Comparison of ENCODE assay signal across 8 cellular contexts in the genomic region with DNA sequence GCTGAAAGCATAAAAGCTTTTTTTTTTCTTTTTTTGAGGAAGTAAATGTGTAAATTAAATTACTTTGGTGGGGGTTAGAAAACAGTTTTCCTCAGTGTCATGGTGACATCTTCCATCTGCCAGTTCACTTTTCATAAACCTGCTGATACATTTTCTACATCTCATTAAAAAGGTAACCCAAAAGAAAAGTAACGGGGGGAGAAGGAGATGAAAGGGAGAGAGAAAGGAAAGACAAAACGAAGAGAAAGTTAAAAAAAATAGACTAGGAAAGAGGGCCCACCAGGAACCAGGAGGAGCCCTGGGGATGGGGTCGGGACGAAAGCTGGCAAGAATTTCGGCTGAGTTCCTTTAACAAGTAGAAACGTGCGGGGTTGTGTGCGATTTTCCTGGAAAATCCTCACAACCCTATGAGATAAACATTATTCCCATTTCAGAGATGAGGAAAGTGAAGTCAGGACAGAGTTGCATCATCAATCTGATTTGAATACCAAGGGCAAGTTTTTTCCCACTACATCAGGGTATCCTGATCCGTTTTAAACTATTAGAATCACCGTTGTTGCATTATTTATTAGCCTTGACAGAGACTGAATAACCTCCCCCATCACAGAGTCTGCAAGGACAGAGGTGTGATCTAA. TPM values are rescaled to one million over a fixed set of nuclear protein-coding genes. Genes with fewer than 3 reads are reported as not detected.
DNase-seq lines count a peak whose midpoint lies in the region; ATAC-seq and TF ChIP-seq lines count a peak whose summit lies in the region.

No MANE protein-coding gene starts in this region.

- H3K9me3 ChIP-seq in ES-I3 (ENCODE audit: control insufficient read depth, insufficient read depth, low read length), result no peaks in the 10 kb centered on the region
- H3K9me3 ChIP-seq in psoas muscle, result no peaks in the 10 kb centered on the region

- peak overlapping the region; percentile 21 for H3K27ac Mint-ChIP-seq in glutamatergic neuron (ENCODE audit: unreplicated experiment)

- H3K27me3 Mint-ChIP-seq in glutamatergic neuron (ENCODE audit: unreplicated experiment), result no peaks in the 10 kb centered on the region

- intact Hi-C loops in psoas muscle (cut with DNase I), result loop anchor here in 1 of 2 donors (2.0 kb wide), 1 partner anchor 47 kb away; no protein-coding TSS in a partner anchor

- no peaks in the 10 kb centered on the region for H3K27me3 ChIP-seq in psoas muscle (ENCODE audit: insufficient read depth in 3 of 3, low read length in 2 of 3)

- no peak for DNase-seq in glutamatergic neuron
- no peak for DNase-seq in psoas muscle
- no peak for DNase-seq in EL
- DNase-seq in stimulated activated CD8-positive, alpha-beta memory T cell treated with anti-CD3 and anti-CD28 coated beads, Interleukin-4, amount 100 ng/mL, for 48 hours, result no peak
- no peak for DNase-seq in pons (ENCODE audit: low spot score)

- H3K4me3 ChIP-seq in WI38 (ENCODE audit: low read depth, low read length) (peak overlapping the region; percentile 46), psoas muscle (peak overlapping the region; percentile 78)

- peak overlapping the region; percentile 71; the same call in 1 of the 2 replicates for H3K9ac ChIP-seq in ES-I3 (ENCODE audit: low read depth, low read length)

- TF ChIP-seq CTCF in WI38 (IDR thresholded peaks at IDR 0.05; ENCODE audit: low read depth, low read length), result no peak
- no peak for TF ChIP-seq CTCF in glutamatergic neuron (IDR thresholded peaks at IDR 0.05; ENCODE audit: partially characterized antibody, unreplicated experiment)
- no peak for TF ChIP-seq CTCF in psoas muscle (IDR thresholded peaks at IDR 0.05)

- H3K27ac ChIP-seq in psoas muscle, result no peak overlapping the region

- no peak for ATAC-seq in psoas muscle
- ATAC-seq in GM21786 (IDR thresholded peaks at IDR 0.05; ENCODE audit: unreplicated experiment), result no peak

- peaks cover 2% of the 10 kb centered on the region for H3K4me1 Mint-ChIP-seq in glutamatergic neuron (ENCODE audit: low read depth, unreplicated experiment)

- no peaks in the 10 kb centered on the region for H3K36me3 ChIP-seq in ES-I3 (ENCODE audit: insufficient read depth, low read length)
- no peaks in the 10 kb centered on the region for H3K36me3 ChIP-seq in psoas muscle (ENCODE audit: insufficient read depth in 1 of 2, low read depth in 1 of 2)

- WGBS in psoas muscle, 3 donors, result 85 to 89% (median 87%) methylated on average over 10 of the region's 10 CpGs

- H3K4me1 ChIP-seq in ES-I3 (ENCODE audit: insufficient read depth, low read length) (peaks cover 8% of the 10 kb centered on the region), psoas muscle (no peaks in the 10 kb centered on the region)

- H3K4me3 Mint-ChIP-seq in glutamatergic neuron (ENCODE audit: unreplicated experiment), result peak overlapping the region; percentile 84

- H3K9me3 Mint-ChIP-seq in glutamatergic neuron (ENCODE audit: unreplicated experiment), result peaks cover 2% of the 10 kb centered on the region

- H3K36me3 Mint-ChIP-seq in glutamatergic neuron (ENCODE audit: unreplicated experiment), result no peaks in the 10 kb centered on the region

RNA-seq across cellular contexts. Expression of a gene that starts 53.4 kb away (rescaled TPM):
- not detected for total RNA-seq in glutamatergic neuron (ENCODE audit: unreplicated experiment)
- 100 to 1,000 TPM; 106 to 150 (median 136) TPM for total RNA-seq in psoas muscle
- polyA plus RNA-seq in psoas muscle, result 10 to 100 TPM; 51.8 to 98.6 (median 67.4) TPM

Comparison
In these comparisons a context has a peak if more than half of its experiments do, and no peak if none do; other contexts are left out.
1. RNA of a gene that starts 53.4 kb away (total RNA-seq): 106 to 150 TPM in psoas muscle; not detected in glutamatergic neuron (single experiment); every median in the first group is over 10 times any median in the second.